ENCODE assay signal across 9 cellular contexts in the genomic region with DNA sequence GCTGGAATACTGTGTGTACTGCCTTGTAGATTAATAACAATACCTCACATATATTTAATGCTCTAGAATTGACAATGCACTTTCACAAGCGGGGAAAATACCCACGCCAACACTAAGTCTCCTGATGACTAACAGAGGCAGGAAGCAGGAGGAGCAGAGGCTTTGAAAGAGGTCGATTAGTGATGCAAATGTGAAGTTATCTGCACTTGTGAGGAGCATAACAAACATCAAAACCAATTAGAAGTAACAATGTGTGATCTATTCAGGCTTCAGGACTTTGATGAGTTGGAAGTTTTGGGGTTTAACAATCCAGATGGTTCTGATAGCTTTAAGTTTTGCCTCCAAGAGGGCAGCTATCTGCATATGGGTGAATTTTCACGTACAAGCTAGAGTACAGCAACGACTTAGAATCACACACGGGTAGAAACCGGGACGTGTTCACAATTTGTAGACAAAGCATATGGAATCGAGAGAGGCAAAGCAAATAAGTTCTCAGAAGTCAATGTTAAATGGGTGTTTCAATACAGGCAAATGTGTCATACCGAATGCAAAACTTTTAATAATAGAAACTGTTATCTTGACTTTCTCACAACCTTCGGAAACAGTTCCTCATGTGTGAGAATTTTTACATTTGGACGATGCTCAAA.
DNase-seq lines count a peak whose midpoint lies in the region; ATAC-seq and TF ChIP-seq lines count a peak whose summit lies in the region.
"Had no signal": no experiment of that assay in that cellular context is flagged by ENCODE, and none has a peak within 500 bp of the region (broad histone marks: within the 10 kb centered on the region; RNA-seq: fewer than 3 reads in every experiment).

No MANE protein-coding gene starts in this region.

- H3K23ac ChIP-seq in trophoblast cell (ENCODE audit: low read length) = no peak overlapping the region

- intact Hi-C loops in A673 (cut with micrococcal nuclease; ENCODE audit: unreplicated experiment) = loop anchor here (5.0 kb wide), 1 partner anchor 98 kb away; no protein-coding TSS in a partner anchor

- BruUV-seq in A673 (replicated peaks; lab: Mats Ljungman, UMichigan) = no TSS peak

- no peaks in the 10 kb centered on the region for H3K79me2 ChIP-seq in trophoblast cell (ENCODE audit: control insufficient read depth, insufficient read depth, low read length, poor library complexity)

- H4K91ac ChIP-seq in trophoblast cell (ENCODE audit: low read depth, low read length) = no peak overlapping the region

- H3K9me3 ChIP-seq in A673 (ENCODE audit: low read depth, low read length, poor library complexity, severe bottlenecking) (no peaks in the 10 kb centered on the region), trophoblast cell (ENCODE audit: insufficient read depth, low read depth, low read length) (no peaks in the 10 kb centered on the region)

- H3K9ac ChIP-seq in trophoblast cell (ENCODE audit: low read length) = no peak overlapping the region

- no peak overlapping the region for H2BK120ac ChIP-seq in trophoblast cell (ENCODE audit: insufficient read depth, low read length, poor library complexity)

- ATAC-seq in GM19351 (IDR thresholded peaks at IDR 0.05; ENCODE audit: unreplicated experiment) = peak; percentile 44
- peak; percentile 49 for ATAC-seq in HG03439 (IDR thresholded peaks at IDR 0.05; ENCODE audit: unreplicated experiment)

- POLR2A ChIA-PET in A673 (lab: Charles Lee; ENCODE audit: low non-redundant PET) = no interaction called here

- DNase-seq in A673 (ENCODE audit: low spot score) = peak; percentile 77
- DNase-seq in activated T-helper 1 cell treated with Interleukin-2 at 50 U/mL for 16 hours (ENCODE audit: low read depth) = peak; percentile 26
- peak; percentile 89 for DNase-seq in iris pigment epithelial cell (ENCODE audit: low read depth)
- no peak for DNase-seq in trophoblast cell
- DNase-seq in NCI-H748 treated with DMSO at 0.1 percent for 48 hours (lab: John Stamatoyannopoulos, UW) = no peak
- DNase-seq in NCI-H345 treated with DMSO at 0.1 percent for 48 hours (lab: John Stamatoyannopoulos, UW; ENCODE audit: unreplicated experiment) = no peak

- H3K4me2 ChIP-seq in trophoblast cell (ENCODE audit: low read length) = no peak overlapping the region

- no peak overlapping the region for H3K14ac ChIP-seq in trophoblast cell (ENCODE audit: low read length)

- TF ChIP-seq CTCF in A673 (conservative IDR thresholded peaks at IDR 0.05; ENCODE audit: low read depth, low read length) = no peak

- WGBS in trophoblast cell (ENCODE audit: extremely low coverage, insufficient coverage, insufficient read length) = no CpG with 5 or more reads among the region's 12 CpGs

- H3K4me3 ChIP-seq in A673 (ENCODE audit: low read depth, low read length, poor library complexity, severe bottlenecking) (no peak overlapping the region), trophoblast cell (ENCODE audit: low read depth, low read length) (no peak overlapping the region)

- no peak overlapping the region for H2AK5ac ChIP-seq in trophoblast cell (ENCODE audit: low read length)

- H3K79me1 ChIP-seq in trophoblast cell (ENCODE audit: low read length) = no peaks in the 10 kb centered on the region

- peaks cover 22% of the 10 kb centered on the region for H3K4me1 ChIP-seq in A673 (ENCODE audit: insufficient read depth, low read length, poor library complexity, severe bottlenecking)
- no peaks in the 10 kb centered on the region for H3K4me1 ChIP-seq in trophoblast cell (ENCODE audit: control insufficient read depth in 1 of 2, insufficient read depth in 2 of 2, low read length in 2 of 2)

- H3K27me3 ChIP-seq in A673 (replicated peaks; ENCODE audit: insufficient read depth, low read depth, low read length, poor library complexity) = no peaks in the 10 kb centered on the region
- H3K27me3 ChIP-seq in trophoblast cell (ENCODE audit: insufficient read depth, low read length) = no peaks in the 10 kb centered on the region

- H4K12ac ChIP-seq in trophoblast cell (ENCODE audit: low read depth, low read length) = no peak overlapping the region

- no peak overlapping the region for H2AFZ ChIP-seq in trophoblast cell (ENCODE audit: insufficient read depth, low read length, poor library complexity)

- CTCF ChIA-PET in A673 (lab: Charles Lee) = interaction anchor here (0.6 kb wide), 1 partner anchor 208 kb away, joined by 3 read pairs; no protein-coding TSS in a partner anchor

- no peak overlapping the region for H3K4ac ChIP-seq in trophoblast cell (ENCODE audit: low read depth, low read length)

- H3K27ac ChIP-seq in A673 (ENCODE audit: low read depth, low read length, poor library complexity, severe bottlenecking) (peak overlapping the region; percentile 53), trophoblast cell (ENCODE audit: low read depth, low read length) (no peak overlapping the region)
- H3K27ac ChIP-seq: C4-2B had no signal

- no peak overlapping the region for H3K18ac ChIP-seq in trophoblast cell (ENCODE audit: low read length)

- H2BK12ac ChIP-seq in trophoblast cell (ENCODE audit: low read length) = no peak overlapping the region

- H3K36me3 ChIP-seq in A673 (ENCODE audit: insufficient read depth, low read length, poor library complexity, severe bottlenecking) (no peaks in the 10 kb centered on the region), trophoblast cell (ENCODE audit: control insufficient read depth in 1 of 2, insufficient read depth in 2 of 2, low read length in 2 of 2) (peaks cover 0 to 2% of the 10 kb centered on the region in 2 experiments)

- no peak overlapping the region for H4K8ac ChIP-seq in trophoblast cell (ENCODE audit: low read depth, low read length)

- H2BK5ac ChIP-seq in trophoblast cell (ENCODE audit: low read depth, low read length, poor library complexity) = no peak overlapping the region

Comparison
In these comparisons a context has a peak if more than half of its experiments do, and no peak if none do; other contexts are left out.
1. DNase-seq: peak in A673 (single experiment), activated T-helper 1 cell treated with Interleukin-2 at 50 U/mL for 16 hours (single experiment) and iris pigment epithelial cell (single experiment); none in trophoblast cell (0 of 2), NCI-H748 treated with DMSO at 0.1 percent for 48 hours (single experiment) and NCI-H345 treated with DMSO at 0.1 percent for 48 hours (single experiment).